ENCODE assay signal across 8 cellular contexts in genomic region chr6:106087548-106088325, GRCh38. TPM values are rescaled to one million over a fixed set of nuclear protein-coding genes. Genes with fewer than 3 reads are reported as not detected.
A peak's percentile ranks its signal among the peaks of the same experiment; 100 is the strongest.
DNase-seq lines count a peak whose midpoint lies in the region; ATAC-seq lines count a peak whose summit lies in the region.

No MANE protein-coding gene starts in this region.

- peaks cover 35% of the 10 kb centered on the region for H3K27me3 ChIP-seq in iPS-18a (ENCODE audit: control insufficient read depth, insufficient read depth, low read length)

- ATAC-seq in stimulated activated naive CD8-positive, alpha-beta T cell treated with anti-CD3 and anti-CD28 coated beads, Interleukin-15, amount 100 ng/mL, for 72 hours, result no peak
- no peak for ATAC-seq in HG02623 (IDR thresholded peaks at IDR 0.05; ENCODE audit: unreplicated experiment)

- H3K9ac ChIP-seq in iPS-18a (ENCODE audit: low read length), result no peak overlapping the region

- H3K27ac ChIP-seq in iPS-18a (ENCODE audit: low read length), result no peak overlapping the region

- H3K4me1 ChIP-seq in iPS-18a (ENCODE audit: control insufficient read depth, low read depth, low read length), result peaks cover 34% of the 10 kb centered on the region

- H3K4me3 ChIP-seq in iPS-18a (ENCODE audit: low read length), result peak overlapping the region; percentile 44

- no peaks in the 10 kb centered on the region for H3K9me3 Mint-ChIP-seq in activated T-cell treated with anti-CD3 and anti-CD28 coated beads, Interleukin-2, amount 50 U/mL, for 24 hours
- no peaks in the 10 kb centered on the region for H3K9me3 Mint-ChIP-seq in activated naive CD8-positive, alpha-beta T cell treated with anti-CD3 and anti-CD28 coated beads for 36 hours
- H3K9me3 Mint-ChIP-seq in stimulated activated naive CD8-positive, alpha-beta T cell treated with anti-CD3 and anti-CD28 coated beads, Interleukin-15, amount 100 ng/mL, for 72 hours, result no peaks in the 10 kb centered on the region

- peak overlapping the region; percentile 83 for H3K4me3 Mint-ChIP-seq in activated T-cell treated with anti-CD3 and anti-CD28 coated beads, Interleukin-2, amount 50 U/mL, for 24 hours
- peak overlapping the region; percentile 50 for H3K4me3 Mint-ChIP-seq in activated naive CD8-positive, alpha-beta T cell treated with anti-CD3 and anti-CD28 coated beads for 36 hours
- H3K4me3 Mint-ChIP-seq in stimulated activated naive CD8-positive, alpha-beta T cell treated with anti-CD3 and anti-CD28 coated beads, Interleukin-15, amount 100 ng/mL, for 72 hours, result peak overlapping the region; percentile 85 to 93

- no peak for DNase-seq in activated T-cell treated with anti-CD3 and anti-CD28 coated beads, Interleukin-2, amount 50 U/mL, for 24 hours
- no peak for DNase-seq in activated T-cell treated with anti-CD3 and anti-CD28 coated beads for 4 hours
- DNase-seq in activated naive CD8-positive, alpha-beta T cell treated with anti-CD3 and anti-CD28 coated beads for 36 hours, result no peak
- no peak for DNase-seq in stimulated activated naive CD8-positive, alpha-beta T cell treated with anti-CD3 and anti-CD28 coated beads, Interleukin-15, amount 100 ng/mL, for 72 hours
- DNase-seq in SK-N-DZ (ENCODE audit: low spot score), result no peak
- no peak for DNase-seq in NCI-H187 (lab: John Stamatoyannopoulos, UW)

- peaks cover 81% of the 10 kb centered on the region for H3K4me1 Mint-ChIP-seq in activated T-cell treated with anti-CD3 and anti-CD28 coated beads, Interleukin-2, amount 50 U/mL, for 24 hours (ENCODE audit: low read depth)
- peaks cover 57% of the 10 kb centered on the region for H3K4me1 Mint-ChIP-seq in activated naive CD8-positive, alpha-beta T cell treated with anti-CD3 and anti-CD28 coated beads for 36 hours
- peaks cover 81% of the 10 kb centered on the region for H3K4me1 Mint-ChIP-seq in stimulated activated naive CD8-positive, alpha-beta T cell treated with anti-CD3 and anti-CD28 coated beads, Interleukin-15, amount 100 ng/mL, for 72 hours

- no peaks in the 10 kb centered on the region for H3K9me3 ChIP-seq in iPS-18a (ENCODE audit: control insufficient read depth, low read depth, low read length)

- peaks cover 49% of the 10 kb centered on the region for H3K36me3 Mint-ChIP-seq in activated T-cell treated with anti-CD3 and anti-CD28 coated beads, Interleukin-2, amount 50 U/mL, for 24 hours (ENCODE audit: low read depth)
- H3K36me3 Mint-ChIP-seq in activated naive CD8-positive, alpha-beta T cell treated with anti-CD3 and anti-CD28 coated beads for 36 hours, result peaks cover 2% of the 10 kb centered on the region

- H3K27me3 Mint-ChIP-seq in activated T-cell treated with anti-CD3 and anti-CD28 coated beads, Interleukin-2, amount 50 U/mL, for 24 hours, result peaks cover 57% of the 10 kb centered on the region
- peaks cover 91% of the 10 kb centered on the region for H3K27me3 Mint-ChIP-seq in activated naive CD8-positive, alpha-beta T cell treated with anti-CD3 and anti-CD28 coated beads for 36 hours
- H3K27me3 Mint-ChIP-seq in stimulated activated naive CD8-positive, alpha-beta T cell treated with anti-CD3 and anti-CD28 coated beads, Interleukin-15, amount 100 ng/mL, for 72 hours, result peaks cover 88% of the 10 kb centered on the region

- H3K27ac Mint-ChIP-seq in activated T-cell treated with anti-CD3 and anti-CD28 coated beads, Interleukin-2, amount 50 U/mL, for 24 hours, result peak overlapping the region; percentile 78
- H3K27ac Mint-ChIP-seq in activated naive CD8-positive, alpha-beta T cell treated with anti-CD3 and anti-CD28 coated beads for 36 hours, result no peak overlapping the region
- H3K27ac Mint-ChIP-seq in stimulated activated naive CD8-positive, alpha-beta T cell treated with anti-CD3 and anti-CD28 coated beads, Interleukin-15, amount 100 ng/mL, for 72 hours, result no peak overlapping the region

- no peaks in the 10 kb centered on the region for H3K36me3 ChIP-seq in iPS-18a (ENCODE audit: control insufficient read depth, low read depth, low read length)

RNA-seq across cellular contexts. Expression of gene PRDM1, which starts 1.6 kb away (rescaled TPM):
- total RNA-seq in activated naive CD8-positive, alpha-beta T cell treated with anti-CD3 and anti-CD28 coated beads for 36 hours, result 10 to 100 TPM; 13.1 to 13.4 TPM
- not detected in 2 replicates for polyA plus RNA-seq in SK-N-DZ (2014; cell fraction: cytosol; rRNA removed)
- polyA plus RNA-seq in SK-N-DZ (2014; cell fraction: nucleus; rRNA removed), result not detected in 2 replicates
